24 cellular contexts compared by ENCODE assay signal in genomic region chr2:206176886-206177285, GRCh38. TPM values are rescaled to one million over a fixed set of nuclear protein-coding genes. Genes with fewer than 3 reads are reported as not detected.
DNase-seq lines count a peak whose midpoint lies in the region; ATAC-seq and TF ChIP-seq lines count a peak whose summit lies in the region.
"Had no signal": no experiment of that assay in that cellular context is flagged by ENCODE, and none has a peak within 500 bp of the region (broad histone marks: within the 10 kb centered on the region; RNA-seq: fewer than 3 reads in every experiment).

No MANE protein-coding gene starts in this region.

- no peak overlapping the region for H2BK5ac ChIP-seq in neuronal stem cell (ENCODE audit: low read length)

- ATAC-seq in HG02763 (IDR thresholded peaks at IDR 0.05; ENCODE audit: unreplicated experiment): no peak
- no peak for ATAC-seq in HG02588 (IDR thresholded peaks at IDR 0.05; ENCODE audit: unreplicated experiment)
- ATAC-seq in GM21381 (IDR thresholded peaks at IDR 0.05; ENCODE audit: unreplicated experiment): no peak
- ATAC-seq: A549, GM12878 had no signal

- H3K4me2 ChIP-seq in neuronal stem cell (ENCODE audit: insufficient read depth, low read length, poor library complexity, severe bottlenecking): no peak overlapping the region
- H3K4me2 ChIP-seq in Karpas-422 (ENCODE audit: low read depth, low read length, poor library complexity, severe bottlenecking): no peak overlapping the region
- H3K4me2 ChIP-seq: A549; BLaER1 treated with 17β-estradiol and CSF1 and Interleukin-3, amounts not matched to agents 10 nM and 100 nM had no signal

- peak; percentile 18 to 34 for DNase-seq in cardiac fibroblast (ENCODE audit: low read depth in 2 of 2)
- peak; percentile 30 to 51 for DNase-seq in dermis microvascular lymphatic vessel endothelial cell (ENCODE audit: low read depth in 2 of 2)
- DNase-seq in left kidney (ENCODE audit: low read depth, low spot score): peak; percentile 12
- no peak for DNase-seq in neuronal stem cell (ENCODE audit: low spot score)
- no peak for DNase-seq in Karpas-422
- DNase-seq: 8988T; ACHN; AML-193; BE2C; CD4-positive, alpha-beta T cell; CD8-positive, alpha-beta memory T cell; DMS 273 treated with DMSO at 0.1 percent for 48 hours; DMS79; EL; GDM1; GOT3; HFFc6 had no signal

- no peak overlapping the region for H2BK12ac ChIP-seq in neuronal stem cell (ENCODE audit: low read length)

- H3K27me3 ChIP-seq in neuronal stem cell (ENCODE audit: control insufficient read depth in 3 of 3, insufficient read depth in 3 of 3, low read depth in 1 of 3, low read length in 3 of 3) (no peaks in the 10 kb centered on the region), Karpas-422 (ENCODE audit: low read length) (no peaks in the 10 kb centered on the region)
- H3K27me3 ChIP-seq: BE2C; BLaER1 treated with 17β-estradiol and CSF1 and Interleukin-3, amounts not matched to agents 10 nM and 100 nM had no signal

- no peaks in the 10 kb centered on the region for H3K79me1 ChIP-seq in neuronal stem cell (ENCODE audit: low read depth, low read length)

- H3K4ac ChIP-seq in neuronal stem cell (ENCODE audit: low read length): no peak overlapping the region

- no peak overlapping the region for H2BK15ac ChIP-seq in neuronal stem cell (ENCODE audit: low read length)

- H3K27ac ChIP-seq in neuronal stem cell (replicated peaks; ENCODE audit: low read length): no peak overlapping the region
- H3K27ac ChIP-seq in Karpas-422 (ENCODE audit: low read length): no peak overlapping the region
- H3K27ac ChIP-seq: A549; BLaER1 treated with 17β-estradiol and CSF1 and Interleukin-3, amounts not matched to agents 10 nM and 100 nM had no signal

- TF ChIP-seq CTCF in cardiac fibroblast (IDR thresholded peaks at IDR 0.05; ENCODE audit: low read depth, low read length): no peak

- peak overlapping the region; percentile 38 for H2AFZ ChIP-seq in neuronal stem cell (ENCODE audit: low read length)
- H2AFZ ChIP-seq in Karpas-422 (ENCODE audit: low read length): no peak overlapping the region

- no peaks in the 10 kb centered on the region for H4K20me1 ChIP-seq in Karpas-422 (ENCODE audit: insufficient read depth, low read depth, low read length)
- H4K20me1 ChIP-seq: BLaER1 treated with 17β-estradiol and CSF1 and Interleukin-3, amounts not matched to agents 10 nM and 100 nM had no signal

- H3K36me3 ChIP-seq in neuronal stem cell (replicated peaks in 1 of 2; ENCODE audit: control insufficient read depth in 2 of 2, insufficient read depth in 2 of 2, low read length in 2 of 2) (no peaks in the 10 kb centered on the region), Karpas-422 (ENCODE audit: insufficient read depth, low read length) (no peaks in the 10 kb centered on the region)
- H3K36me3 ChIP-seq: BE2C; BLaER1 treated with 17β-estradiol and CSF1 and Interleukin-3, amounts not matched to agents 10 nM and 100 nM; HAP-1 had no signal

- H4K8ac ChIP-seq in neuronal stem cell (ENCODE audit: low read depth, low read length): no peak overlapping the region

- no peak overlapping the region for H3K18ac ChIP-seq in neuronal stem cell (ENCODE audit: low read length)

- no peak overlapping the region for H3K14ac ChIP-seq in neuronal stem cell (ENCODE audit: low read length)

- no peak overlapping the region for H3K9ac ChIP-seq in neuronal stem cell (ENCODE audit: low read depth, low read length, poor library complexity)
- H3K9ac ChIP-seq in Karpas-422 (ENCODE audit: low read length): no peak overlapping the region
- H3K9ac ChIP-seq: BLaER1 treated with 17β-estradiol and CSF1 and Interleukin-3, amounts not matched to agents 10 nM and 100 nM had no signal

- H3K9me3 ChIP-seq in neuronal stem cell (replicated peaks in 1 of 2; ENCODE audit: control insufficient read depth in 2 of 2, insufficient read depth in 1 of 2, low read depth in 1 of 2, low read length in 2 of 2): peaks cover 0 to 5% of the 10 kb centered on the region in 2 donors
- no peaks in the 10 kb centered on the region for H3K9me3 ChIP-seq in Karpas-422 (ENCODE audit: low read length)
- H3K9me3 ChIP-seq: A549, BE2C, HAP-1 had no signal

- H4K91ac ChIP-seq in neuronal stem cell (ENCODE audit: low read depth, low read length, poor library complexity): no peak overlapping the region

- no peak overlapping the region for H2AK5ac ChIP-seq in neuronal stem cell (ENCODE audit: low read depth, low read length)

- H3K4me1 ChIP-seq in neuronal stem cell (ENCODE audit: control insufficient read depth in 2 of 2, insufficient read depth in 1 of 2, low read depth in 1 of 2, low read length in 2 of 2): peaks cover 0 to 3% of the 10 kb centered on the region in 2 donors
- H3K4me1 ChIP-seq in Karpas-422 (ENCODE audit: low read length): no peaks in the 10 kb centered on the region
- H3K4me1 ChIP-seq: A549; BE2C; BLaER1 treated with 17β-estradiol and CSF1 and Interleukin-3, amounts not matched to agents 10 nM and 100 nM; HAP-1 had no signal

- H2BK120ac ChIP-seq in neuronal stem cell (ENCODE audit: low read depth, low read length): no peak overlapping the region

- H3K79me2 ChIP-seq in Karpas-422 (ENCODE audit: low read length): no peaks in the 10 kb centered on the region

- H3K9me2 ChIP-seq in Karpas-422 (replicated peaks; ENCODE audit: insufficient read depth, low read length): no peaks in the 10 kb centered on the region

- no peak overlapping the region for H3K4me3 ChIP-seq in cardiac fibroblast (replicated peaks in 1 of 2; ENCODE audit: low read depth in 2 of 2, low read length in 2 of 2)
- no peak overlapping the region for H3K4me3 ChIP-seq in neuronal stem cell (ENCODE audit: low read length in 2 of 2)
- no peak overlapping the region for H3K4me3 ChIP-seq in Karpas-422 (ENCODE audit: low read length)
- H3K4me3 ChIP-seq: A549; BLaER1 treated with 17β-estradiol and CSF1 and Interleukin-3, amounts not matched to agents 10 nM and 100 nM; GM12878; HAP-1 had no signal

- no CpG with 5 or more reads among the region's 3 CpGs for WGBS in neuronal stem cell (ENCODE audit: extremely low coverage in 2 of 2, insufficient read length in 2 of 2, insufficient replicate concordance in 1 of 2), 2 donors

- no peak overlapping the region for H3K23ac ChIP-seq in neuronal stem cell (ENCODE audit: low read depth, low read length, poor library complexity)

RNA-seq across cellular contexts. Expression of gene EEF1B2, which starts 17.2 kb away (rescaled TPM):
- total RNA-seq in dermis microvascular lymphatic vessel endothelial cell: 384 and 497 TPM in 2 replicates
- 875 TPM for polyA plus RNA-seq in neuronal stem cell (2013, experiment 1 of 2)
- 863 TPM for polyA plus RNA-seq in neuronal stem cell (2013, experiment 2 of 2)
- total RNA-seq in Karpas-422 (2014; rRNA removed; shearing (Covaris generic); ENCODE audit: low replicate concordance): 588 and 786 TPM in 2 replicates

RNA-seq across cellular contexts. Expression of gene NDUFS1, which starts 17.6 kb away (rescaled TPM):
- total RNA-seq in dermis microvascular lymphatic vessel endothelial cell: 102 and 121 TPM in 2 replicates
- 31.8 TPM for polyA plus RNA-seq in neuronal stem cell (2013, experiment 1 of 2)
- 31.9 TPM for polyA plus RNA-seq in neuronal stem cell (2013, experiment 2 of 2)
- total RNA-seq in Karpas-422 (2014; rRNA removed; shearing (Covaris generic); ENCODE audit: low replicate concordance): 76.4 and 83.6 TPM in 2 replicates

Comparison
In these comparisons a context has a peak if more than half of its experiments do, and no peak if none do; other contexts are left out.
1. DNase-seq: peak in cardiac fibroblast (2 of 2), dermis microvascular lymphatic vessel endothelial cell (2 of 2) and left kidney (single experiment); none in neuronal stem cell (single experiment) and Karpas-422 (single experiment).